16 cellular contexts compared by ENCODE assay signal in the genomic region with DNA sequence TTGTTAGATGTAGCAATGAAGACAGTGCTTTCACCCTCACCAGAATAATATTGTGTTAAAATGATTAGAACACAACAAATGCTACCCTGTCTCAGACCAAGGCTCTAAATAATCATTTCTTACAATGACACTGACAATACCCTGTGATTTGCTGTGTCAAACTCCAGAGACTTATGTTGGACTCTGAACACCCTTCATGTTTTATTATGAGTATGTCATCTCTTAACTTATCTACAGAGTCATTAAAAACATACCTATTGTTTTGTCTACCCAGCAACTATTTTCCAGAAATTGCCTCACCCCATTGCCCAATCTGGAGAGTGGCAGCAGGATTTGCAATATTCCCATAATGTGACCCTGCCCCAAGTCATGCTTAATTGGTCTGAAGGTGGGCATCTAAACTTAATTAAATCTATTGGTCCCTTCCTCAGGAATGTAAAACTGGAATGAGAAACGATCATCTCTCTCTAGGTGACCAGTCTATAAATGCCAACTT.
"Had no signal": no experiment of that assay in that cellular context is flagged by ENCODE, and none has a peak within 500 bp of the region (broad histone marks: within the 10 kb centered on the region; RNA-seq: fewer than 3 reads in every experiment).

No MANE protein-coding gene starts in this region.

- FAIRE-seq: urothelium cell line had no signal

- H3K27ac ChIP-seq: brain microvascular endothelial cell, ovary, sigmoid colon had no signal

- H3K9me3 ChIP-seq: ovary, sigmoid colon had no signal

- H3K4me1 ChIP-seq: sigmoid colon had no signal

- DNase-seq: activated CD4-positive, alpha-beta T cell treated with anti-CD3 and anti-CD28 coated beads for 48 hours; activated gamma-delta T cell treated with Interleukin-2 at 50 U/mL for 16 hours; activated naive CD8-positive, alpha-beta T cell treated with anti-CD3 and anti-CD28 coated beads, Interleukin-2, amount 10 ng/mL, durations not matched to agents 7 days and 5 days; activated T-cell treated with anti-CD3 and anti-CD28 coated beads, Interleukin-2, amount 50 U/mL, for 1 hour; anterior cingulate cortex; brain microvascular endothelial cell; cerebellar nuclear complex; effector memory CD4-positive, alpha-beta T cell; foreskin melanocyte; head of caudate nucleus; immature natural killer cell; ovary; sigmoid colon; stimulated activated CD4-positive, alpha-beta T cell treated with anti-CD3 and anti-CD28 coated beads, Interleukin-12 subunit alpha, Interleukin-12 subunit beta, amount 100 ng/mL, for 4 hours; stimulated activated CD4-positive, alpha-beta T cell treated with anti-CD3 and anti-CD28 coated beads, Interleukin-2, amount 100 ng/mL, for 24 hours had no signal

- H3K36me3 ChIP-seq: brain microvascular endothelial cell, ovary, sigmoid colon had no signal

- H3K4me3 ChIP-seq: ovary, sigmoid colon had no signal

- H3K27me3 ChIP-seq: brain microvascular endothelial cell, ovary, sigmoid colon had no signal
